ENCODE assay signal across 8 cellular contexts in genomic region chr16:67562526-67562917, GRCh38. TPM values are rescaled to one million over a fixed set of nuclear protein-coding genes. Genes with fewer than 3 reads are reported as not detected.
A peak's percentile ranks its signal among the peaks of the same experiment; 100 is the strongest.
DNase-seq lines count a peak whose midpoint lies in the region; ATAC-seq and TF ChIP-seq lines count a peak whose summit lies in the region.

Gene CTCF (plus strand): TSS chr16:67562526. CDS start chr16:67610833, 48,307 bp downstream.

- intact Hi-C loops in head of caudate nucleus (cut with DNase I) (loop anchor here (2.0 to 5.0 kb wide), 2 partner anchors 35 to 98 kb away; partner anchors contain the start of genes ACD, PARD6A and RIPOR1), ovary (cut with DNase I) (loop anchor here in 3 of 4 donors (2.0 to 5.0 kb wide), 5 partner anchors 34 to 105 kb away; partner anchors contain the start of genes AGRP (in 1 of the 3), ATP6V0D1 (in 1 of the 3), C16orf86 (in 1 of the 3) and CARMIL2 (in 1 of the 3)), tibial artery (cut with DNase I; ENCODE audit: low total_unique reads) (loop anchor here (5.0 kb wide), 1 partner anchor 35 kb away; the partner anchor contains the start of gene RIPOR1)

- H3K9me3 Mint-ChIP-seq in activated naive CD4-positive, alpha-beta T cell treated with anti-CD3 and anti-CD28 coated beads, Interleukin-2, amount 50 U/mL, for 24 hours = no peaks in the 10 kb centered on the region

- DNase-seq in DMS53 treated with DMSO at 0.1 percent for 48 hours (lab: John Stamatoyannopoulos, UW; ENCODE audit: unreplicated experiment) = peak; percentile 47
- DNase-seq in HUDEP-2 (lab: John Stamatoyannopoulos, UW; ENCODE audit: unreplicated experiment in 76 of 76) = peak in 65 of 76 experiments; percentile 42 to 95 (median 73)
- DNase-seq in RKO (ENCODE audit: low spot score) = peak; percentile 87
- peak in 41 of 42 donors; percentile 36 to 94 (median 84) for DNase-seq in head of caudate nucleus
- peak in 4 of 5 donors; percentile 83 to 90 (median 85) for DNase-seq in ovary
- peak; percentile 76 to 89 for DNase-seq in tibial artery

- H3K27ac ChIP-seq in ovary (peak within 1 kb of the TSS; percentile 98), tibial artery (peak within 1 kb of the TSS; percentile 98 to 99)

- peak within 1 kb of the TSS; percentile 87 for H3K27ac Mint-ChIP-seq in activated naive CD4-positive, alpha-beta T cell treated with anti-CD3 and anti-CD28 coated beads, Interleukin-2, amount 50 U/mL, for 24 hours

- H3K36me3 ChIP-seq in ovary (no peaks in the 10 kb centered on the region), tibial artery (no peaks in the 10 kb centered on the region)

- H3K4me1 ChIP-seq in ovary (ENCODE audit: insufficient read depth) (peaks cover 4% of the 10 kb centered on the region), tibial artery (peaks cover 0 to 31% (median 20%) of the 10 kb centered on the region in 4 donors)

- H3K4me3 ChIP-seq in ovary (peak within 1 kb of the TSS; percentile 89), tibial artery (peak within 1 kb of the TSS; percentile 91 to 95)

- TF ChIP-seq POLR2A in ovary (IDR thresholded peaks at IDR 0.05) = no peak

- H3K4me1 Mint-ChIP-seq in activated naive CD4-positive, alpha-beta T cell treated with anti-CD3 and anti-CD28 coated beads, Interleukin-2, amount 50 U/mL, for 24 hours = peaks cover 44% of the 10 kb centered on the region

- H3K27me3 Mint-ChIP-seq in activated naive CD4-positive, alpha-beta T cell treated with anti-CD3 and anti-CD28 coated beads, Interleukin-2, amount 50 U/mL, for 24 hours = no peaks in the 10 kb centered on the region

- no peaks in the 10 kb centered on the region for H3K9me3 ChIP-seq in ovary
- no peaks in the 10 kb centered on the region for H3K9me3 ChIP-seq in tibial artery

- H3K27me3 ChIP-seq in ovary = no peaks in the 10 kb centered on the region
- H3K27me3 ChIP-seq in tibial artery = no peaks in the 10 kb centered on the region

- TF ChIP-seq CTCF in ovary (IDR thresholded peaks at IDR 0.05) (peak in 2 of 3 donors; percentile 94 to 96), tibial artery (IDR thresholded peaks at IDR 0.05) (peak; percentile 57 to 82)

- peak; percentile 49 for ATAC-seq in GM21381 (IDR thresholded peaks at IDR 0.05; ENCODE audit: unreplicated experiment)

- H3K4me3 Mint-ChIP-seq in activated naive CD4-positive, alpha-beta T cell treated with anti-CD3 and anti-CD28 coated beads, Interleukin-2, amount 50 U/mL, for 24 hours = peak within 1 kb of the TSS; percentile 88

- peaks cover 4% of the 10 kb centered on the region for H3K36me3 Mint-ChIP-seq in activated naive CD4-positive, alpha-beta T cell treated with anti-CD3 and anti-CD28 coated beads, Interleukin-2, amount 50 U/mL, for 24 hours

- TF ChIP-seq EP300 in ovary (IDR thresholded peaks at IDR 0.05) = no peak

- 0 to 1% (median 1%) methylated on average over 16 to 60 of the region's 62 CpGs for WGBS in ovary, 3 donors

RNA-seq across cellular contexts. Expression of gene CTCF, which starts in this region (rescaled TPM):
- total RNA-seq in ovary = 10 to 100 TPM; 21.0 to 47.6 (median 42.2) TPM
- 10 to 100 TPM; 26.8 to 48.4 TPM for polyA plus RNA-seq in ovary

Comparison
In these comparisons a context has a peak if more than half of its experiments do, and no peak if none do; other contexts are left out.
1. Peak in every context shown above with its lines: DNase-seq, ATAC-seq, H3K4me3 ChIP-seq and H3K27ac ChIP-seq.